Comparison of ENCODE assay signal across 8 cellular contexts in genomic region chr6:33248932-33249731, GRCh38. TPM values are rescaled to one million over a fixed set of nuclear protein-coding genes. Genes with fewer than 3 reads are reported as not detected.
DNase-seq lines count a peak whose midpoint lies in the region; ATAC-seq and TF ChIP-seq lines count a peak whose summit lies in the region.

No MANE protein-coding gene starts in this region.

- H3K27me3 ChIP-seq in adrenal gland (no peaks in the 10 kb centered on the region), heart left ventricle (no peaks in the 10 kb centered on the region), upper lobe of left lung (no peaks in the 10 kb centered on the region)

- TF ChIP-seq CTCF in GM12873 (IDR thresholded peaks at IDR 0.05; ENCODE audit: insufficient read depth, low read depth, low read length, missing control alignments) (peak; percentile 9), adrenal gland (IDR thresholded peaks at IDR 0.05) (peak in 4 of 6 experiments; percentile 0 to 14 (median 10)), heart left ventricle (IDR thresholded peaks at IDR 0.05) (peak in 7 of 12 donors; percentile 17 to 59 (median 30)), upper lobe of left lung (IDR thresholded peaks at IDR 0.05) (peak in 3 of 6 experiments; percentile 38 to 43 (median 39))

- intact Hi-C loops in adrenal gland (cut with DNase I) (loop anchor here (5.0 to 10.0 kb wide), 5 partner anchors 37 to 234 kb away; partner anchors contain the start of gene RING1 (in 1 of the 2)), heart left ventricle (cut with DNase I) (loop anchor here (1.0 to 10.0 kb wide), 21 partner anchors 37 to 364 kb away; partner anchors contain the start of genes RXRB (in 4 of the 10), SLC39A7 (in 4 of the 10), RING1 (in 3 of the 10) and HSD17B8 (in 2 of the 10))

- H3K4me3 ChIP-seq in adrenal gland (peak overlapping the region in 3 of 4 donors; percentile 37 to 63 (median 40)), heart left ventricle (peak overlapping the region; percentile 27 to 70 (median 64)), upper lobe of left lung (peak overlapping the region; percentile 44 to 57 (median 53))

- DNase-seq in NCI-H1417 treated with DMSO at 0.1 percent for 48 hours (lab: John Stamatoyannopoulos, UW) (peak; percentile 91), SW480 (ENCODE audit: low spot score) (peak; percentile 97), adrenal gland (peak; percentile 96 to 100 (median 99)), heart left ventricle (peak; percentile 97 to 99 (median 98)), pons (ENCODE audit: low spot score) (peak; percentile 99), upper lobe of left lung (peak; percentile 95 to 98)

- ATAC-seq in HG02763 (IDR thresholded peaks at IDR 0.05; ENCODE audit: unreplicated experiment), result peak; percentile 90
- ATAC-seq in heart left ventricle, result peak; percentile 96 to 97 (median 96)
- ATAC-seq in upper lobe of left lung (ENCODE audit: low FRiP score in 2 of 2), result peak; percentile 98 to 99

- H3K27ac ChIP-seq in adrenal gland (peak overlapping the region; percentile 87 to 96 (median 93)), heart left ventricle (peak overlapping the region; percentile 70 to 98 (median 92)), upper lobe of left lung (peak overlapping the region; percentile 88 to 97 (median 93))

- H3K36me3 ChIP-seq in adrenal gland (replicated peaks in 1 of 2), result no peaks in the 10 kb centered on the region
- H3K36me3 ChIP-seq in heart left ventricle, result peaks cover 0 to 32% (median 7%) of the 10 kb centered on the region in 9 donors
- peaks cover 0 to 4% (median 0%) of the 10 kb centered on the region in 4 donors for H3K36me3 ChIP-seq in upper lobe of left lung

- H3K9me3 ChIP-seq in adrenal gland (replicated peaks in 1 of 3), result no peaks in the 10 kb centered on the region
- no peaks in the 10 kb centered on the region for H3K9me3 ChIP-seq in heart left ventricle
- H3K9me3 ChIP-seq in upper lobe of left lung, result no peaks in the 10 kb centered on the region

- TF ChIP-seq POLR2A in adrenal gland (IDR thresholded peaks at IDR 0.05), result peak; percentile 76 to 98
- TF ChIP-seq POLR2A in heart left ventricle (IDR thresholded peaks at IDR 0.05), result peak in 1 of 2 donors; percentile 80
- TF ChIP-seq POLR2A in upper lobe of left lung (IDR thresholded peaks at IDR 0.05), result peak in 3 of 4 donors; percentile 75 to 90 (median 82)

- 0 to 1% (median 0%) methylated on average over 16 to 58 of the region's 58 CpGs for WGBS in adrenal gland, 4 donors
- 0 to 1% (median 0%) methylated on average over 39 to 58 of the region's 58 CpGs for WGBS in heart left ventricle, 4 donors
- WGBS in upper lobe of left lung, 2 donors, result 0% methylated on average over 21 to 58 of the region's 58 CpGs

- peaks cover 20 to 23% of the 10 kb centered on the region in 2 donors for H3K4me1 ChIP-seq in adrenal gland (replicated peaks in 1 of 2)
- peaks cover 0 to 31% (median 20%) of the 10 kb centered on the region in 12 donors for H3K4me1 ChIP-seq in heart left ventricle
- H3K4me1 ChIP-seq in upper lobe of left lung, result peaks cover 23 to 30% (median 25%) of the 10 kb centered on the region in 4 donors

- no peak for TF ChIP-seq EP300 in upper lobe of left lung (IDR thresholded peaks at IDR 0.05)

RNA-seq across cellular contexts. Expression of gene VPS52, which starts 22.5 kb away (rescaled TPM):
- 10 to 100 TPM; 21.9 to 87.0 (median 63.5) TPM for total RNA-seq in adrenal gland
- 100 to 1,000 TPM in 2 of 3 donors, 10 to 100 TPM in 1; 59.9 to 115 (median 106) TPM for polyA plus RNA-seq in adrenal gland
- total RNA-seq in heart left ventricle, result 10 to 100 TPM; 26.4 to 47.0 (median 34.2) TPM
- polyA plus RNA-seq in heart left ventricle, result 10 to 100 TPM; 25.1 to 33.0 TPM
- 100 to 1,000 TPM in 1 of 6 donors, 10 to 100 TPM in 5; 30.1 to 170 (median 45.8) TPM for total RNA-seq in upper lobe of left lung

RNA-seq across cellular contexts. Expression of gene RPS18, which starts 22.7 kb away (rescaled TPM):
- total RNA-seq in adrenal gland, result 1,000 to 10,000 TPM; 1,323 to 2,333 (median 2,032) TPM
- polyA plus RNA-seq in adrenal gland, result 1,000 to 10,000 TPM; 1,797 to 8,448 (median 4,417) TPM
- 1,000 to 10,000 TPM in 4 of 9 donors, 100 to 1,000 TPM in 5; 685 to 1,292 (median 971) TPM for total RNA-seq in heart left ventricle
- polyA plus RNA-seq in heart left ventricle, result 1,000 to 10,000 TPM; 2,229 to 3,458 TPM
- 1,000 to 10,000 TPM in 4 of 6 donors, 100 to 1,000 TPM in 2; 535 to 2,038 (median 1,627) TPM for total RNA-seq in upper lobe of left lung

RNA-seq across cellular contexts. Expression of gene B3GALT4, which starts 27.8 kb away (rescaled TPM):
- total RNA-seq in adrenal gland (10 to 100 TPM in 7 of 8 donors, 1 to 10 TPM in 1; 8.5 to 23.7 (median 16.3) TPM), heart left ventricle (10 to 100 TPM in 2 of 9 donors, 1 to 10 TPM in 7; 7.3 to 13.8 (median 9.1) TPM), upper lobe of left lung (10 to 100 TPM; 20.1 to 29.7 (median 23.2) TPM)
- polyA plus RNA-seq in adrenal gland (10 to 100 TPM in 2 of 3 donors, 1 to 10 TPM in 1; 2.6 to 11.4 (median 11.0) TPM), heart left ventricle (1 to 10 TPM; 7.4 to 8.7 TPM)

RNA-seq across cellular contexts. Expression of gene WDR46, which starts 39.9 kb away (rescaled TPM):
- 100 to 1,000 TPM in 1 of 8 donors, 10 to 100 TPM in 7; 44.0 to 117 (median 50.2) TPM for total RNA-seq in adrenal gland
- 100 to 1,000 TPM in 2 of 3 donors, 10 to 100 TPM in 1; 48.7 to 139 (median 104) TPM for polyA plus RNA-seq in adrenal gland
- total RNA-seq in heart left ventricle, result 10 to 100 TPM; 12.2 to 39.5 (median 21.4) TPM
- 10 to 100 TPM; 20.8 to 41.0 TPM for polyA plus RNA-seq in heart left ventricle
- 10 to 100 TPM; 21.1 to 50.3 (median 41.7) TPM for total RNA-seq in upper lobe of left lung

RNA-seq across cellular contexts. Expression of gene PFDN6, which starts 40.3 kb away (rescaled TPM):
- 100 to 1,000 TPM in 1 of 8 donors, 10 to 100 TPM in 6, 1 to 10 TPM in 1; 6.8 to 137 (median 45.7) TPM for total RNA-seq in adrenal gland
- polyA plus RNA-seq in adrenal gland, result 100 to 1,000 TPM; 180 to 830 (median 713) TPM
- 10 to 100 TPM; 29.2 to 62.2 (median 43.2) TPM for total RNA-seq in heart left ventricle
- 100 to 1,000 TPM; 243 to 287 TPM for polyA plus RNA-seq in heart left ventricle
- 10 to 100 TPM; 13.8 to 42.9 (median 30.7) TPM for total RNA-seq in upper lobe of left lung

Comparison
In these comparisons a context has a peak if more than half of its experiments do, and no peak if none do; other contexts are left out.
1. Peak in every context shown above with its lines: DNase-seq, ATAC-seq, H3K4me3 ChIP-seq and H3K27ac ChIP-seq.